In the genomic region with DNA sequence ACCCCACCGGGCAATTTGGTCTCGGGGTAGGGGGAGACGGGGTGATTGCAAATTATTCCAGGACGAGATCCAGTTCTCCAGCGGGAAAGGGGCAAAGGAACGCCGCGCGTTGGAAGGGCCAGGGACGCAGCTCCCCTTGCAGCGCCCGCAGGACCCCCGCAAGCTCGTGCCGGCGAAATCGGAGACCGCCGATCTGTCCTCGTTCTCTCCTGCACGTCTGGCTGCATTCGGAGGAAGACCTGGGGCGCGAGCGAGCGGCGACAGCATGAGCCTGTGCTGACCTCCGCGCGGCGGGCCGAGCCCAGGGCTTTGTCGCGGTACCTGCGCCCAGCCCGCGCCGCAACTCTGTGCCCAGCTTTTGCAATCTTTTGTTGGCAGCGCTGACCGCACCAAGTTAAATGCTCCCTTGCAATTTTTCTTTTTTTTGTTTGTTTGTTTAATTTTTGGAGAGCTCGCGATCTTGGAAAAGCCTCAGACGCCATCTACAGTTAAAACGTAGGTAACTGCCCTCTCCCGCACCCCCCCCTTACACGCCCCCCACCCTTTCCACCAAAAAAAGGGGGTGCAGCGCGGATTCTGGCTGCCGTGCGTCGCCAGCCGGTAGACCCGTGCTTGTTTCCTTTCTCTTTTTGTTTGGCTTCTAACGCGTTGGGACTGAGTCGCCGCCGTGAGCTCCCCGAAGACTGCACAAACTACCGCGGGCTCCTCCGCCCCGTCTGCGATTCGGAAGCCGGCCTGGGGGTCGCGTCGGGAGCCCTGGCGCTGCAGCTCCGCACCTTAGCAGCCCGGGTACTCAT, we compare ENCODE assay signal across 8 cellular contexts. TPM values are rescaled to one million over a fixed set of nuclear protein-coding genes. Genes with fewer than 3 reads are reported as not detected.
DNase-seq lines count a peak whose midpoint lies in the region; ATAC-seq lines count a peak whose summit lies in the region.

No MANE protein-coding gene starts in this region.

- peak overlapping the region; percentile 89 for H3K4me3 ChIP-seq in CD4-positive, CD25-positive, alpha-beta regulatory T cell (ENCODE audit: low read depth, low read length)

- peaks cover 0 to 3% (median 0%) of the 10 kb centered on the region in 7 donors for H3K9me3 Mint-ChIP-seq in CD4-positive, CD25-positive, alpha-beta regulatory T cell
- no peaks in the 10 kb centered on the region for H3K9me3 Mint-ChIP-seq in stimulated activated naive B cell treated with anti-CD40 and anti-IgM and Interleukin-4, amounts not matched to agents 10 μg/mL and 1 μg/mL and 100 μg/mL, for 72 hours

- peak overlapping the region; percentile 89 to 100 (median 98) for H3K27ac Mint-ChIP-seq in CD4-positive, CD25-positive, alpha-beta regulatory T cell
- peak overlapping the region; percentile 92 for H3K27ac Mint-ChIP-seq in stimulated activated naive B cell treated with anti-CD40 and anti-IgM and Interleukin-4, amounts not matched to agents 10 μg/mL and 1 μg/mL and 100 μg/mL, for 72 hours

- peak; percentile 60 to 75 (median 70) for DNase-seq in CD4-positive, CD25-positive, alpha-beta regulatory T cell
- DNase-seq in HCEC 1CT = peak; percentile 71
- peak; percentile 21 for DNase-seq in NCI-H460 (ENCODE audit: extremely low read depth, low read depth)
- DNase-seq in activated CD4-positive, alpha-beta T cell treated with anti-CD3 and anti-CD28 coated beads, Interleukin-2, amount 50 U/mL, for 4 hours = peak; percentile 52 to 54
- DNase-seq in effector CD4-positive, alpha-beta T cell = peak; percentile 50
- DNase-seq in lung microvascular endothelial cell (ENCODE audit: low read depth in 2 of 2) = peak; percentile 67 to 69
- DNase-seq in stimulated activated naive B cell treated with anti-CD40 and anti-IgM and Interleukin-4, amounts not matched to agents 10 μg/mL and 1 μg/mL and 100 μg/mL, for 72 hours = peak; percentile 29

- H3K4me1 ChIP-seq in CD4-positive, CD25-positive, alpha-beta regulatory T cell (ENCODE audit: control insufficient read depth, insufficient read depth, low read length, poor library complexity, severe bottlenecking) = peaks cover 36% of the 10 kb centered on the region

- peaks cover 14 to 61% (median 45%) of the 10 kb centered on the region in 4 donors for H3K4me1 Mint-ChIP-seq in CD4-positive, CD25-positive, alpha-beta regulatory T cell
- H3K4me1 Mint-ChIP-seq in stimulated activated naive B cell treated with anti-CD40 and anti-IgM and Interleukin-4, amounts not matched to agents 10 μg/mL and 1 μg/mL and 100 μg/mL, for 72 hours = peaks cover 30 to 57% of the 10 kb centered on the region in 2 donors

- H3K27me3 Mint-ChIP-seq in CD4-positive, CD25-positive, alpha-beta regulatory T cell = peaks cover 5% of the 10 kb centered on the region
- H3K27me3 Mint-ChIP-seq in stimulated activated naive B cell treated with anti-CD40 and anti-IgM and Interleukin-4, amounts not matched to agents 10 μg/mL and 1 μg/mL and 100 μg/mL, for 72 hours = no peaks in the 10 kb centered on the region

- H3K4me3 Mint-ChIP-seq in CD4-positive, CD25-positive, alpha-beta regulatory T cell = peak overlapping the region; percentile 97 to 100 (median 100)
- H3K4me3 Mint-ChIP-seq in stimulated activated naive B cell treated with anti-CD40 and anti-IgM and Interleukin-4, amounts not matched to agents 10 μg/mL and 1 μg/mL and 100 μg/mL, for 72 hours = peak overlapping the region; percentile 90 to 93

- ATAC-seq in CD4-positive, CD25-positive, alpha-beta regulatory T cell (ENCODE audit: low read depth in 2 of 2) = peak; percentile 9 to 15
- peak; percentile 49 to 54 for ATAC-seq in stimulated activated naive B cell treated with anti-CD40 and anti-IgM and Interleukin-4, amounts not matched to agents 10 μg/mL and 1 μg/mL and 100 μg/mL, for 72 hours (replicated peaks)
- ATAC-seq in HG03097 (IDR thresholded peaks at IDR 0.05; ENCODE audit: low FRiP score, unreplicated experiment) = no peak

- H3K36me3 Mint-ChIP-seq in CD4-positive, CD25-positive, alpha-beta regulatory T cell = peaks cover 8% of the 10 kb centered on the region
- no peaks in the 10 kb centered on the region for H3K36me3 Mint-ChIP-seq in stimulated activated naive B cell treated with anti-CD40 and anti-IgM and Interleukin-4, amounts not matched to agents 10 μg/mL and 1 μg/mL and 100 μg/mL, for 72 hours

- peak overlapping the region; percentile 86 for H3K27ac ChIP-seq in CD4-positive, CD25-positive, alpha-beta regulatory T cell (ENCODE audit: insufficient read depth, low read length, poor library complexity, severe bottlenecking)

- no peaks in the 10 kb centered on the region for H3K9me3 ChIP-seq in CD4-positive, CD25-positive, alpha-beta regulatory T cell (ENCODE audit: control insufficient read depth in 2 of 2, low read length in 2 of 2)

- no peaks in the 10 kb centered on the region for H3K27me3 ChIP-seq in CD4-positive, CD25-positive, alpha-beta regulatory T cell (ENCODE audit: control insufficient read depth, insufficient read depth, low read length)

- H3K36me3 ChIP-seq in CD4-positive, CD25-positive, alpha-beta regulatory T cell (ENCODE audit: control insufficient read depth, insufficient read depth, low read length) = no peaks in the 10 kb centered on the region

RNA-seq across cellular contexts. Expression of gene TRIB2, which starts 0.7 kb away (rescaled TPM):
- 180 TPM for total RNA-seq in CD4-positive, CD25-positive, alpha-beta regulatory T cell
- polyA plus RNA-seq in CD4-positive, CD25-positive, alpha-beta regulatory T cell = 100 to 1,000 TPM in 3 of 4 donors, 10 to 100 TPM in 1; 87.6 to 131 (median 109) TPM
- total RNA-seq in NCI-H460 (2014; rRNA removed; shearing (Covaris generic)) = 4.4 and 7.8 TPM in 2 replicates
- 9.1 and 18.8 TPM in 2 replicates for polyA plus RNA-seq in NCI-H460 (2014; cell fraction: nucleus; rRNA removed)
- 49.5 and 129 TPM in 2 replicates for total RNA-seq in lung microvascular endothelial cell

Comparison
In these comparisons a context has a peak if more than half of its experiments do, and no peak if none do; other contexts are left out.
1. DNase-seq: peak in every context shown above with its lines; median percentile 71 in HCEC 1CT; 70 in CD4-positive, CD25-positive, alpha-beta regulatory T cell; 68 in lung microvascular endothelial cell; 53 in activated CD4-positive, alpha-beta T cell treated with anti-CD3 and anti-CD28 coated beads, Interleukin-2, amount 50 U/mL, for 4 hours; 50 in effector CD4-positive, alpha-beta T cell; 29 in stimulated activated naive B cell treated with anti-CD40 and anti-IgM and Interleukin-4, amounts not matched to agents 10 μg/mL and 1 μg/mL and 100 μg/mL, for 72 hours; 21 in NCI-H460.